Comparison of ENCODE assay signal across 28 cellular contexts in the genomic region with DNA sequence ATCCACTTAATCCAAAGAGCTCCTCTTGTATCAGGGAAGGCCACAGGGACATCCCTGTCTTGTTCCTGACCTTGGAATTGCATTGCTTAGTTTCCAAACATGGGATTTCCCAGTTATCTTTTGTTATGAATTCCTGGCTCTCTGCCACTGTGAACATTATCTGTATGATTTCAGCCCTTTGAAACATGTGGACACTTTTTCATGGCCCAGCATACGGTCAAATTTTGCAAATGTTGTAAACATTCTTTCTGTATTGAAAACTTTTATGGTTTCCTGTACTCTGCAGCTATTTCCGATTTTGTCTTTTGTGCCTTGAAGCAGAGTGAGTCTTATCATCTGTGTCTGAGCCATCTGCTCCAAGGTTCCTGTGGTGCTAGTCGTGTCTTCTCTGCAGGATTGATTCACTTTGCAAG. TPM values are rescaled to one million over a fixed set of nuclear protein-coding genes. Genes with fewer than 3 reads are reported as not detected.
DNase-seq lines count a peak whose midpoint lies in the region; ATAC-seq lines count a peak whose summit lies in the region.
"Had no signal": no experiment of that assay in that cellular context is flagged by ENCODE, and none has a peak within 500 bp of the region (broad histone marks: within the 10 kb centered on the region; RNA-seq: fewer than 3 reads in every experiment).

No MANE protein-coding gene starts in this region.

- peak overlapping the region; percentile 62 for H3K27ac ChIP-seq in SJCRH30
- H3K27ac ChIP-seq: adrenal gland, heart left ventricle, right atrium auricular region, SJSA1, stomach, transverse colon had no signal

- no peak for DNase-seq in activated T-cell treated with anti-CD3 and anti-CD28 coated beads, Interleukin-2, amount 50 U/mL, for 72 hours
- no peak for DNase-seq in activated T-cell treated with anti-CD3 and anti-CD28 coated beads, Interleukin-2, amount 50 U/mL, for 24 hours
- no peak for DNase-seq in SJCRH30
- peak; percentile 94 to 95 for DNase-seq in dermis microvascular lymphatic vessel endothelial cell (ENCODE audit: low read depth in 2 of 2)
- no peak for DNase-seq in stimulated activated effector memory CD8-positive, alpha-beta T cell treated with anti-CD3 and anti-CD28 coated beads, Interleukin-12 subunit alpha, Interleukin-12 subunit beta, amount 100 ng/mL, for 72 hours (ENCODE audit: low spot score in 2 of 2)
- no peak for DNase-seq in activated CD8-positive, alpha-beta memory T cell treated with anti-CD3 and anti-CD28 coated beads, Interleukin-2, amount 10 ng/mL, durations not matched to agents 7 days and 5 days
- DNase-seq: 8988T; activated B cell treated with CpG ODN at 0.5 μM for 24 hours; activated CD4-positive, alpha-beta T cell treated with anti-CD3 and anti-CD28 coated beads, Interleukin-2, amount 50 U/mL, for 4 hours; activated CD8-positive, alpha-beta memory T cell treated with anti-CD3 and anti-CD28 coated beads, Interleukin-2, amount 50 U/mL, for 48 hours; activated gamma-delta T cell treated with Interleukin-2 at 50 U/mL for 16 hours; cortex of kidney; GDM1; heart left ventricle; NCI-H2227 treated with DMSO at 0.1 percent for 48 hours; PC-3; stomach; transverse colon had no signal

- peaks cover 2 to 8% of the 10 kb centered on the region in 2 donors for H3K9me3 Mint-ChIP-seq in activated T-cell treated with anti-CD3 and anti-CD28 coated beads, Interleukin-2, amount 50 U/mL, for 72 hours
- H3K9me3 Mint-ChIP-seq in activated T-cell treated with anti-CD3 and anti-CD28 coated beads, Interleukin-2, amount 50 U/mL, for 24 hours: peaks cover 14% of the 10 kb centered on the region
- no peaks in the 10 kb centered on the region for H3K9me3 Mint-ChIP-seq in stimulated activated effector memory CD8-positive, alpha-beta T cell treated with anti-CD3 and anti-CD28 coated beads, Interleukin-12 subunit alpha, Interleukin-12 subunit beta, amount 100 ng/mL, for 72 hours
- peaks cover 8% of the 10 kb centered on the region for H3K9me3 Mint-ChIP-seq in activated CD8-positive, alpha-beta memory T cell treated with anti-CD3 and anti-CD28 coated beads, Interleukin-2, amount 10 ng/mL, durations not matched to agents 7 days and 5 days (ENCODE audit: low read depth)
- H3K9me3 Mint-ChIP-seq: natural killer cell treated with Interleukin-12 subunit alpha and Interleukin-12 subunit beta and Interleukin-15 and Interleukin-18, amount 100 ng/mL, for 72 hours had no signal

- 0 out of 2 replicates have a peak, but pooled peaks cover 11% of the 10 kb centered on the region for H3K9me3 ChIP-seq in SJCRH30 (replicated peaks)

- peaks cover 0 to 13% of the 10 kb centered on the region in 2 donors for H3K36me3 Mint-ChIP-seq in activated T-cell treated with anti-CD3 and anti-CD28 coated beads, Interleukin-2, amount 50 U/mL, for 72 hours (ENCODE audit: insufficient read depth in 2 of 2)
- H3K36me3 Mint-ChIP-seq in activated T-cell treated with anti-CD3 and anti-CD28 coated beads, Interleukin-2, amount 50 U/mL, for 24 hours (ENCODE audit: low read depth): peaks cover 7% of the 10 kb centered on the region
- H3K36me3 Mint-ChIP-seq in stimulated activated effector memory CD8-positive, alpha-beta T cell treated with anti-CD3 and anti-CD28 coated beads, Interleukin-12 subunit alpha, Interleukin-12 subunit beta, amount 100 ng/mL, for 72 hours: no peaks in the 10 kb centered on the region
- peaks cover 11% of the 10 kb centered on the region for H3K36me3 Mint-ChIP-seq in activated CD8-positive, alpha-beta memory T cell treated with anti-CD3 and anti-CD28 coated beads, Interleukin-2, amount 10 ng/mL, durations not matched to agents 7 days and 5 days

- CTCF ChIA-PET in activated CD8-positive, alpha-beta memory T cell treated with anti-CD3 and anti-CD28 coated beads, Interleukin-2, amount 10 ng/mL, durations not matched to agents 7 days and 5 days (lab: Charles Lee): interaction anchor here (1.0 kb wide), 1 partner anchor 34 kb away, joined by 3 read pairs; no protein-coding TSS in a partner anchor

- ATAC-seq in activated T-cell treated with anti-CD3 and anti-CD28 coated beads, Interleukin-2, amount 50 U/mL, for 72 hours (replicated peaks in 1 of 2): no peak
- ATAC-seq in stimulated activated effector memory CD8-positive, alpha-beta T cell treated with anti-CD3 and anti-CD28 coated beads, Interleukin-12 subunit alpha, Interleukin-12 subunit beta, amount 100 ng/mL, for 72 hours: peak; percentile 11
- no peak for ATAC-seq in activated CD8-positive, alpha-beta memory T cell treated with anti-CD3 and anti-CD28 coated beads, Interleukin-2, amount 10 ng/mL, durations not matched to agents 7 days and 5 days
- ATAC-seq in HG03439 (IDR thresholded peaks at IDR 0.05; ENCODE audit: unreplicated experiment) (no peak), GM21737 (IDR thresholded peaks at IDR 0.05; ENCODE audit: unreplicated experiment) (no peak)
- ATAC-seq: heart left ventricle; K562; natural killer cell treated with Interleukin-12 subunit alpha and Interleukin-12 subunit beta and Interleukin-15 and Interleukin-18, amount 100 ng/mL, for 72 hours; PC-3 had no signal

- H3K27me3 ChIP-seq in SJCRH30: no peaks in the 10 kb centered on the region
- H3K27me3 ChIP-seq: adrenal gland, right atrium auricular region, SJSA1, transverse colon had no signal

- H3K4me1 Mint-ChIP-seq in activated T-cell treated with anti-CD3 and anti-CD28 coated beads, Interleukin-2, amount 50 U/mL, for 72 hours (ENCODE audit: low read depth): peaks cover 19% of the 10 kb centered on the region
- H3K4me1 Mint-ChIP-seq in activated T-cell treated with anti-CD3 and anti-CD28 coated beads, Interleukin-2, amount 50 U/mL, for 24 hours (ENCODE audit: low read depth): peaks cover 39% of the 10 kb centered on the region
- peaks cover 37% of the 10 kb centered on the region for H3K4me1 Mint-ChIP-seq in stimulated activated effector memory CD8-positive, alpha-beta T cell treated with anti-CD3 and anti-CD28 coated beads, Interleukin-12 subunit alpha, Interleukin-12 subunit beta, amount 100 ng/mL, for 72 hours
- H3K4me1 Mint-ChIP-seq in activated CD8-positive, alpha-beta memory T cell treated with anti-CD3 and anti-CD28 coated beads, Interleukin-2, amount 10 ng/mL, durations not matched to agents 7 days and 5 days: peaks cover 4% of the 10 kb centered on the region
- H3K4me1 Mint-ChIP-seq: activated B cell treated with CpG ODN at 0.5 μM for 24 hours had no signal

- no peak overlapping the region for H3K4me3 Mint-ChIP-seq in activated T-cell treated with anti-CD3 and anti-CD28 coated beads, Interleukin-2, amount 50 U/mL, for 72 hours
- H3K4me3 Mint-ChIP-seq in activated T-cell treated with anti-CD3 and anti-CD28 coated beads, Interleukin-2, amount 50 U/mL, for 24 hours: no peak overlapping the region
- no peak overlapping the region for H3K4me3 Mint-ChIP-seq in stimulated activated effector memory CD8-positive, alpha-beta T cell treated with anti-CD3 and anti-CD28 coated beads, Interleukin-12 subunit alpha, Interleukin-12 subunit beta, amount 100 ng/mL, for 72 hours
- H3K4me3 Mint-ChIP-seq in activated CD8-positive, alpha-beta memory T cell treated with anti-CD3 and anti-CD28 coated beads, Interleukin-2, amount 10 ng/mL, durations not matched to agents 7 days and 5 days: no peak overlapping the region
- H3K4me3 Mint-ChIP-seq: activated B cell treated with CpG ODN at 0.5 μM for 24 hours; natural killer cell treated with Interleukin-12 subunit alpha and Interleukin-12 subunit beta and Interleukin-15 and Interleukin-18, amount 100 ng/mL, for 72 hours had no signal

- peaks cover 15% of the 10 kb centered on the region for H3K4me1 ChIP-seq in SJCRH30
- H3K4me1 ChIP-seq: adrenal gland, heart left ventricle, right atrium auricular region, stomach, transverse colon had no signal

- H3K27me3 Mint-ChIP-seq in activated T-cell treated with anti-CD3 and anti-CD28 coated beads, Interleukin-2, amount 50 U/mL, for 72 hours (ENCODE audit: low read depth): no peaks in the 10 kb centered on the region
- H3K27me3 Mint-ChIP-seq in activated T-cell treated with anti-CD3 and anti-CD28 coated beads, Interleukin-2, amount 50 U/mL, for 24 hours: no peaks in the 10 kb centered on the region
- peaks cover 4% of the 10 kb centered on the region for H3K27me3 Mint-ChIP-seq in activated CD8-positive, alpha-beta memory T cell treated with anti-CD3 and anti-CD28 coated beads, Interleukin-2, amount 10 ng/mL, durations not matched to agents 7 days and 5 days

- no peaks in the 10 kb centered on the region for H3K36me3 ChIP-seq in SJCRH30
- H3K36me3 ChIP-seq: adrenal gland, heart left ventricle, right atrium auricular region, SJSA1, stomach, transverse colon had no signal

- peak overlapping the region; percentile 65 for H3K27ac Mint-ChIP-seq in activated T-cell treated with anti-CD3 and anti-CD28 coated beads, Interleukin-2, amount 50 U/mL, for 72 hours
- H3K27ac Mint-ChIP-seq in activated T-cell treated with anti-CD3 and anti-CD28 coated beads, Interleukin-2, amount 50 U/mL, for 24 hours: no peak overlapping the region
- H3K27ac Mint-ChIP-seq in stimulated activated effector memory CD8-positive, alpha-beta T cell treated with anti-CD3 and anti-CD28 coated beads, Interleukin-12 subunit alpha, Interleukin-12 subunit beta, amount 100 ng/mL, for 72 hours: peak overlapping the region; percentile 63
- no peak overlapping the region for H3K27ac Mint-ChIP-seq in activated CD8-positive, alpha-beta memory T cell treated with anti-CD3 and anti-CD28 coated beads, Interleukin-2, amount 10 ng/mL, durations not matched to agents 7 days and 5 days
- H3K27ac Mint-ChIP-seq: activated B cell treated with CpG ODN at 0.5 μM for 24 hours; natural killer cell treated with Interleukin-12 subunit alpha and Interleukin-12 subunit beta and Interleukin-15 and Interleukin-18, amount 100 ng/mL, for 72 hours had no signal

- no peak overlapping the region for H3K4me3 ChIP-seq in SJCRH30
- H3K4me3 ChIP-seq: adrenal gland, heart left ventricle, K562, right atrium auricular region, SJSA1, stomach, transverse colon had no signal

RNA-seq across cellular contexts. Expression of gene CFAP97D2, which starts 4.5 kb away (rescaled TPM):
- total RNA-seq in activated T-cell treated with anti-CD3 and anti-CD28 coated beads, Interleukin-2, amount 50 U/mL, for 72 hours: 1 to 10 TPM in 1 of 2 donors, under 1 TPM in 1; 0.36 to 1.1 TPM
- 0.58 and 0.71 TPM in 2 replicates for total RNA-seq in SJCRH30 (2014; rRNA removed; shearing (Covaris generic))
- total RNA-seq in dermis microvascular lymphatic vessel endothelial cell: not detected in 2 replicates
- total RNA-seq in activated CD8-positive, alpha-beta memory T cell treated with anti-CD3 and anti-CD28 coated beads, Interleukin-2, amount 10 ng/mL, durations not matched to agents 7 days and 5 days: not detected
- total RNA-seq: activated B cell treated with CpG ODN at 0.5 μM for 24 hours; adrenal gland; H4; heart left ventricle; K562; natural killer cell treated with Interleukin-12 subunit alpha and Interleukin-12 subunit beta and Interleukin-15 and Interleukin-18, amount 100 ng/mL, for 72 hours; osteocyte; PC-3; right atrium auricular region; stomach; T-helper 2 cell treated with Interferon-gamma antibody and Interleukin-4, amounts not matched to agents 100 ng/mL and 5 ng/mL, for 36 hours; transverse colon had no signal

RNA-seq across cellular contexts. Expression of gene RASA3, which starts 42.1 kb away (rescaled TPM):
- total RNA-seq in activated T-cell treated with anti-CD3 and anti-CD28 coated beads, Interleukin-2, amount 50 U/mL, for 72 hours: 10 to 100 TPM; 39.2 to 48.9 TPM
- 18.6 and 20.5 TPM in 2 replicates for total RNA-seq in SJCRH30 (2014; rRNA removed; shearing (Covaris generic))
- total RNA-seq in dermis microvascular lymphatic vessel endothelial cell: 30.7 and 33.9 TPM in 2 replicates
- total RNA-seq in activated CD8-positive, alpha-beta memory T cell treated with anti-CD3 and anti-CD28 coated beads, Interleukin-2, amount 10 ng/mL, durations not matched to agents 7 days and 5 days: 10 to 100 TPM; 16.3 to 49.2 TPM

Comparison
In these comparisons a context has a peak if more than half of its experiments do, and no peak if none do; other contexts are left out.
1. H3K27ac Mint-ChIP-seq: peak in activated T-cell treated with anti-CD3 and anti-CD28 coated beads, Interleukin-2, amount 50 U/mL, for 72 hours (single experiment) and stimulated activated effector memory CD8-positive, alpha-beta T cell treated with anti-CD3 and anti-CD28 coated beads, Interleukin-12 subunit alpha, Interleukin-12 subunit beta, amount 100 ng/mL, for 72 hours (single experiment); none in activated T-cell treated with anti-CD3 and anti-CD28 coated beads, Interleukin-2, amount 50 U/mL, for 24 hours (single experiment) and activated CD8-positive, alpha-beta memory T cell treated with anti-CD3 and anti-CD28 coated beads, Interleukin-2, amount 10 ng/mL, durations not matched to agents 7 days and 5 days (single experiment).
2. DNase-seq: peak in dermis microvascular lymphatic vessel endothelial cell (2 of 2); none in activated T-cell treated with anti-CD3 and anti-CD28 coated beads, Interleukin-2, amount 50 U/mL, for 72 hours (0 of 2), activated T-cell treated with anti-CD3 and anti-CD28 coated beads, Interleukin-2, amount 50 U/mL, for 24 hours (single experiment), SJCRH30 (0 of 2), stimulated activated effector memory CD8-positive, alpha-beta T cell treated with anti-CD3 and anti-CD28 coated beads, Interleukin-12 subunit alpha, Interleukin-12 subunit beta, amount 100 ng/mL, for 72 hours (0 of 2) and activated CD8-positive, alpha-beta memory T cell treated with anti-CD3 and anti-CD28 coated beads, Interleukin-2, amount 10 ng/mL, durations not matched to agents 7 days and 5 days (single experiment).